ENCODE assay signal across 1 cellular context in the genomic region with DNA sequence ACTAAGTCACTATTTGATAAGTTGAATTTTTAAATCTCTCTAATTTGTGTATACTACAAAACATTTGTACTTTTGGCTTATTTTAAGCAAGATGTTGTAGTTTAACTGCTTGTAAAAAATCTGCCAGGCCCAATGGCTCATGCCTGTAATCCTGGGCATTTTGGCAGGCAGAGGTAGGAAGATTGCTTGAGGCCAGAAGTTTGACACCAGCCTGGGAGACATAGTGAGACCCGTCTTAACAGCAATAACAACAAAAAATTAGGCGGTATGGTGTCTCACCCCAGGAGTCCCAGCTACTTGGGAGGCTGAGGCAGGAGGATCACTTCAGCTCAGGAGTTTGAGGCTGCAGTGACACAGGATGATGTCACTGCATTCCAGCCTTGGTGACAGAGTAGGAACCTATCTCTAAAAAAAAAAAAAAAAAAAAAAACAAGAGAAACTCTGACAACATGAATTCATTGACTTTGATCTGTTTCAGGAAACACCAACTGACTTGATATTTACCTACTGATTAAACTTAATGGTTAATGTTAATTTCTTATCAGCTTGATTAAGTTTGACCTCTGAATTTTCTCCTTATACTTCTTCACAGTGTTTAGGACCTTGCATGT.
TF ChIP-seq lines count a peak whose summit lies in the region.

No MANE protein-coding gene starts in this region.

TF ChIP-seq in SK-N-SH, 30 proteins besides CTCF, POLR2A, EP300 and RAD21:
- no peak for TF ChIP-seq GATA2 (CRISPR knock-in tag; IDR thresholded peaks at IDR 0.05)
- TF ChIP-seq, protein P1, sequence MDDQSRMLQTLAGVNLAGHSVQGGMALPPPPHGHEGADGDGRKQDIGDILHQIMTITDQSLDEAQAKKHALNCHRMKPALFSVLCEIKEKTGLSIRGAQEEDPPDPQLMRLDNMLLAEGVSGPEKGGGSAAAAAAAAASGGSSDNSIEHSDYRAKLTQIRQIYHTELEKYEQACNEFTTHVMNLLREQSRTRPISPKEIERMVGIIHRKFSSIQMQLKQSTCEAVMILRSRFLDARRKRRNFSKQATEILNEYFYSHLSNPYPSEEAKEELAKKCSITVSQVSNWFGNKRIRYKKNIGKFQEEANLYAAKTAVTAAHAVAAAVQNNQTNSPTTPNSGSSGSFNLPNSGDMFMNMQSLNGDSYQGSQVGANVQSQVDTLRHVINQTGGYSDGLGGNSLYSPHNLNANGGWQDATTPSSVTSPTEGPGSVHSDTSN (IDR thresholded peaks at IDR 0.05): no peak
- TF ChIP-seq TAF1 (IDR thresholded peaks at IDR 0.05; ENCODE audit: borderline replicate concordance, low read depth, low read length): no peak
- TF ChIP-seq TEAD4 (IDR thresholded peaks at IDR 0.05; ENCODE audit: borderline replicate concordance, insufficient read depth): no peak
